ENCODE assay signal across 8 cellular contexts in the genomic region with DNA sequence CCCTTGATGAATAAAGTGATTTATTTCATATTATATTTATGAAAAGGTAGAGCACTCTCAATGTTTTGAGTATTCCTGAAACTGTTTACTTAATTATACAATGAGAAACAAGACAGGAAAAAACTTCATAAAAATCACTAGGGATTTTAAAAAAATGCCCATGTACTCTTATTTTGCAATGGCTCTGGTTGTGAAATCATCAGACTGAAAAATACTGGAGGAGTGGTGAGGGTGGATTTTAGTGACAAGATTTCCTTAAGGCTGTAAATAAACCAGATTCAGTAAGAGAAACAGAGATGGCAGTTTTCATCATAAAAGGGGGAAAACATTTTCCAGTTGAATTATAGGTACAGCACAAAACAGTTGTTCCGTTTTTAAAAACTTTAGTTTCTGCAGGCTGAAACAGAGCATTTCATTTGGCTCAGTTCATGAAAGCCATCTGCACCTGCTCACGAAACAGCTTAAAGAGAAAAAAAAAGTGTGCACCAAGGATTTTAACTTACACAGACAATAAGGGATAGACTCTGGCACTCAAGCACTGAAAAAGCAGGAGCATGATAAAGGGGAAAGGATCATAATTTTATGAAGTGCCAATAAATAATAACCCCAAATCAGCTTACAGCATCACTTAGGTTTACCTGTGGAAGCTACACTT.
DNase-seq lines count a peak whose midpoint lies in the region; ATAC-seq and TF ChIP-seq lines count a peak whose summit lies in the region.

No MANE protein-coding gene starts in this region.

- H3K9ac ChIP-seq in OCI-LY3 (ENCODE audit: low read length) = peak overlapping the region; percentile 64

- ATAC-seq in psoas muscle (peak in 1 of 4 donors; percentile 54), HG03280 (IDR thresholded peaks at IDR 0.05; ENCODE audit: unreplicated experiment) (no peak), HG03159 (IDR thresholded peaks at IDR 0.05; ENCODE audit: unreplicated experiment) (no peak)

- H3K4me1 ChIP-seq in OCI-LY3 (ENCODE audit: low read length) (peaks cover 24% of the 10 kb centered on the region), psoas muscle (peaks cover 4% of the 10 kb centered on the region)

- H2AFZ ChIP-seq in OCI-LY3 (ENCODE audit: low read depth, low read length) = no peak overlapping the region

- H3K9me3 ChIP-seq in OCI-LY3 (ENCODE audit: insufficient read depth, low read length) (no peaks in the 10 kb centered on the region), psoas muscle (no peaks in the 10 kb centered on the region)

- WGBS in psoas muscle, 3 donors = 32 to 38% (median 36%) methylated on average over 2 of the region's 2 CpGs

- H3K79me2 ChIP-seq in OCI-LY3 (ENCODE audit: low read length) = peaks cover 4% of the 10 kb centered on the region; the same call in 1 of the 2 replicates

- H4K20me1 ChIP-seq in OCI-LY3 (ENCODE audit: insufficient read depth, low read length) = no peaks in the 10 kb centered on the region

- H3K27ac ChIP-seq in OCI-LY3 (ENCODE audit: low read length) = peak overlapping the region; percentile 64
- peak overlapping the region; percentile 88 for H3K27ac ChIP-seq in epithelial cell of prostate
- peak overlapping the region; percentile 44 for H3K27ac ChIP-seq in psoas muscle

- H3K4me3 ChIP-seq in OCI-LY3 (ENCODE audit: low read length) = peak overlapping the region; percentile 81
- peak overlapping the region; percentile 63 for H3K4me3 ChIP-seq in psoas muscle

- peak overlapping the region; percentile 85 for H3K4me2 ChIP-seq in OCI-LY3 (ENCODE audit: low read length)

- DNase-seq in GM03348 (ENCODE audit: low spot score) = peak; percentile 48
- no peak for DNase-seq in epithelial cell of prostate (ENCODE audit: low read depth, low spot score)
- no peak for DNase-seq in psoas muscle
- no peak for DNase-seq in HCEC 1CT
- DNase-seq in midbrain (lab: John Stamatoyannopoulos, UW) = no peak

- intact Hi-C loops in psoas muscle (cut with DNase I) = no loop called here

- TF ChIP-seq CTCF in OCI-LY3 (IDR thresholded peaks at IDR 0.05; ENCODE audit: low read depth, low read length) (no peak), psoas muscle (IDR thresholded peaks at IDR 0.05) (no peak)

- H3K27me3 ChIP-seq in OCI-LY3 (ENCODE audit: low read depth, low read length) (no peaks in the 10 kb centered on the region), psoas muscle (ENCODE audit: insufficient read depth in 3 of 3, low read length in 2 of 3) (no peaks in the 10 kb centered on the region)

- H3K36me3 ChIP-seq in OCI-LY3 (replicated peaks; ENCODE audit: low read depth, low read length) (no peaks in the 10 kb centered on the region), psoas muscle (ENCODE audit: insufficient read depth in 1 of 2, low read depth in 1 of 2) (no peaks in the 10 kb centered on the region)
